Comparison of ENCODE assay signal across 11 cellular contexts in the genomic region with DNA sequence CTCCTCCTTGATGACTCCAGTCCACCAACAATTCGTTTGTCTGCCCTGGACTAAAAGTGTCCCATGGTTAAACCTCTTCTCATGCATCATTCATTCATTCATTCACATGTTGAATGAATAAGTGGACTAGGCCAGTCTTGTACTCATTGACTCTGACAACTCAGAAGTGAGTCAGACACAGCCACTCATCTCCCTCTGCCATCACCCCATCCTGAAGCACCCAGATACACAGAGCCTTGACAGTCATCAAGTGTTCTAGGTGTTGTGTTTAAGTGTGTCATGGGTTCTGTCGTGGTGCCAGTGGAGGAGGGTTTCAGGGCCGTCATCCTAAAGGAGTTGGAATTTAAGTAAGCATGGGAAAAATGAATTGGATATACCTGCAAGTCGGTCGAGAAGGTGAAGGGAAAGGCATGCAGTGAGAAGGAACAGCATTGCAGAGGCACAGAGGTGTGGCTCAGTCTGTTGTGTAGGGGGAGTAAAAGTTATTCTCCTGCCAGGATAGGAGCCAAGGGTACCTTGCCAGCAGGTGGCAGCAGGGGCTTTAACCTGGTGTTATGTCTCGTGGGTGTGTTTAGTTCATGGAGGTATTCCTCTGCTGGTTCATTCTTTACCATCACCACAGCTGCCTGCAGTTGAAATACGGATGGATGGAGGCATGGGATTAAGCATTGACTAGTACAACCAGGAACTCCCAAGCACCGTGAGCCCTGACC. TPM values are rescaled to one million over a fixed set of nuclear protein-coding genes. Genes with fewer than 3 reads are reported as not detected.
DNase-seq lines count a peak whose midpoint lies in the region; TF ChIP-seq lines count a peak whose summit lies in the region.
"Had no signal": no experiment of that assay in that cellular context is flagged by ENCODE, and none has a peak within 500 bp of the region (broad histone marks: within the 10 kb centered on the region; RNA-seq: fewer than 3 reads in every experiment).

No MANE protein-coding gene starts in this region.

- no peaks in the 10 kb centered on the region for H3K36me3 ChIP-seq in GM06990 (ENCODE audit: control insufficient read depth, insufficient read depth, low read length)
- H3K36me3 ChIP-seq in tibial artery: no peaks in the 10 kb centered on the region
- H3K36me3 ChIP-seq: adrenal gland had no signal

- H3T11ph ChIP-seq in H9 (ENCODE audit: low read length): no peak overlapping the region

- H3K9ac ChIP-seq in H9 (ENCODE audit: extremely low read depth, insufficient read length, low read length): no peak overlapping the region

- H3K4me1 ChIP-seq in H9 (ENCODE audit: insufficient read depth, low read length) (no peaks in the 10 kb centered on the region), tibial artery (no peaks in the 10 kb centered on the region)
- H3K4me1 ChIP-seq: adrenal gland had no signal

- peaks cover 31% of the 10 kb centered on the region for H3K9me3 ChIP-seq in H9 (ENCODE audit: control insufficient read depth, low read depth, low read length)
- no peaks in the 10 kb centered on the region for H3K9me3 ChIP-seq in tibial artery
- H3K9me3 ChIP-seq: adrenal gland had no signal

- no peak overlapping the region for H2AFZ ChIP-seq in H9 (ENCODE audit: low read length)

- intact Hi-C loops in activated CD4-positive, alpha-beta T cell treated with anti-CD3 and anti-CD28 coated beads, Interleukin-2, amount 10 ng/mL, durations not matched to agents 24 days and 14 days (cut with micrococcal nuclease): no loop called here
- intact Hi-C loops in tibial artery (cut with DNase I; ENCODE audit: low total_unique reads): no loop called here

- no peaks in the 10 kb centered on the region for H4K20me1 ChIP-seq in H9 (ENCODE audit: control insufficient read depth, insufficient read depth, insufficient read length)

- H2AK5ac ChIP-seq in H9 (ENCODE audit: insufficient read length, low read length): no peak overlapping the region

- WGBS in H9 (ENCODE audit: extremely low coverage, insufficient read length, low lambda C conversion rate): no CpG with 5 or more reads among the region's 8 CpGs

- no peaks in the 10 kb centered on the region for H3K23me2 ChIP-seq in H9 (ENCODE audit: insufficient read length, low read depth, low read length, poor library complexity, severe bottlenecking)

- H3K27ac Mint-ChIP-seq in H9 (no peak overlapping the region), glutamatergic neuron (ENCODE audit: unreplicated experiment) (peak overlapping the region; percentile 29)
- no peak overlapping the region for H3K27ac Mint-ChIP-seq in activated CD4-positive, alpha-beta T cell treated with anti-CD3 and anti-CD28 coated beads, Interleukin-2, amount 10 ng/mL, durations not matched to agents 24 days and 14 days

- DNase-seq in GM06990 (ENCODE audit: extremely low read depth, insufficient read length) (no peak), H9 (no peak), glutamatergic neuron (no peak), NCI-H1436 (lab: John Stamatoyannopoulos, UW) (no peak), AG20443 (ENCODE audit: low spot score) (no peak), tibial artery (no peak)
- DNase-seq in activated CD4-positive, alpha-beta T cell treated with anti-CD3 and anti-CD28 coated beads, Interleukin-2, amount 10 ng/mL, durations not matched to agents 24 days and 14 days: peak; percentile 58
- DNase-seq: adrenal gland, naive B cell, NCI-H1417 treated with DMSO at 0.1 percent for 48 hours had no signal

- no peak overlapping the region for H4K91ac ChIP-seq in H9 (ENCODE audit: insufficient read length, low read depth, low read length)

- no peak overlapping the region; a peak in 1 of 5 replicates for H3K4me3 Mint-ChIP-seq in H9
- no peak overlapping the region for H3K4me3 Mint-ChIP-seq in activated CD4-positive, alpha-beta T cell treated with anti-CD3 and anti-CD28 coated beads, Interleukin-2, amount 10 ng/mL, durations not matched to agents 24 days and 14 days
- no peak overlapping the region for H3K4me3 Mint-ChIP-seq in glutamatergic neuron (ENCODE audit: unreplicated experiment)
- H3K4me3 Mint-ChIP-seq: naive B cell had no signal

- H3K36me3 Mint-ChIP-seq in H9 (ENCODE audit: insufficient read depth in 1 of 3, low read depth in 3 of 3): peaks cover 0 to 8% (median 0%) of the 10 kb centered on the region in 3 experiments; a peak in 3 of 7 replicates
- no peaks in the 10 kb centered on the region for H3K36me3 Mint-ChIP-seq in activated CD4-positive, alpha-beta T cell treated with anti-CD3 and anti-CD28 coated beads, Interleukin-2, amount 10 ng/mL, durations not matched to agents 24 days and 14 days (ENCODE audit: low read depth)
- H3K36me3 Mint-ChIP-seq in glutamatergic neuron (ENCODE audit: unreplicated experiment): no peaks in the 10 kb centered on the region
- H3K36me3 Mint-ChIP-seq: naive B cell had no signal

- H3K4ac ChIP-seq in H9 (ENCODE audit: low read depth, low read length): no peak overlapping the region

- H2BK15ac ChIP-seq in H9 (ENCODE audit: low read depth, low read length): no peak overlapping the region

- H3K79me1 ChIP-seq in H9 (ENCODE audit: insufficient read depth, low read depth, low read length, poor library complexity, severe bottlenecking): no peaks in the 10 kb centered on the region

- no peak overlapping the region for H2BK5ac ChIP-seq in H9 (ENCODE audit: insufficient read length, low read length)

- H3K14ac ChIP-seq in H9 (ENCODE audit: insufficient read depth, low read length): no peak overlapping the region

- H3K18ac ChIP-seq in H9 (ENCODE audit: insufficient read length, low read depth, low read length): no peak overlapping the region

- H3K27me3 ChIP-seq in GM06990 (replicated peaks; ENCODE audit: control insufficient read depth, insufficient read depth, low read length) (no peaks in the 10 kb centered on the region), H9 (ENCODE audit: insufficient read depth, low read length) (no peaks in the 10 kb centered on the region), tibial artery (no peaks in the 10 kb centered on the region)
- H3K27me3 ChIP-seq: adrenal gland had no signal

- no peak overlapping the region for H2BK12ac ChIP-seq in H9 (ENCODE audit: insufficient read length, low read depth, low read length)

- H3K79me2 ChIP-seq in H9 (ENCODE audit: insufficient read depth, low read length): no peaks in the 10 kb centered on the region

- H3K9me3 Mint-ChIP-seq in H9 (peaks cover 54 to 59% of the 10 kb centered on the region in 2 experiments), glutamatergic neuron (ENCODE audit: unreplicated experiment) (peaks cover 11% of the 10 kb centered on the region)
- H3K9me3 Mint-ChIP-seq in activated CD4-positive, alpha-beta T cell treated with anti-CD3 and anti-CD28 coated beads, Interleukin-2, amount 10 ng/mL, durations not matched to agents 24 days and 14 days: no peaks in the 10 kb centered on the region

- no peak overlapping the region for H3K4me3 ChIP-seq in GM06990 (replicated peaks; ENCODE audit: low read depth, low read length)
- no peak overlapping the region for H3K4me3 ChIP-seq in tibial artery
- H3K4me3 ChIP-seq: adrenal gland, skin epidermis had no signal

- H2BK120ac ChIP-seq in H9 (ENCODE audit: low read depth, low read length, poor library complexity, severe bottlenecking): no peak overlapping the region

- no peak overlapping the region for H3K56ac ChIP-seq in H9 (ENCODE audit: insufficient read length, low read depth, low read length)

- H3K27me3 Mint-ChIP-seq in H9 (ENCODE audit: low read depth) (peaks cover 5% of the 10 kb centered on the region), glutamatergic neuron (ENCODE audit: unreplicated experiment) (no peaks in the 10 kb centered on the region)
- no peaks in the 10 kb centered on the region for H3K27me3 Mint-ChIP-seq in activated CD4-positive, alpha-beta T cell treated with anti-CD3 and anti-CD28 coated beads, Interleukin-2, amount 10 ng/mL, durations not matched to agents 24 days and 14 days

- H3K4me2 ChIP-seq in H9 (ENCODE audit: insufficient read depth, insufficient read length, low read length): no peak overlapping the region

- peaks cover 0 to 6% of the 10 kb centered on the region in 2 experiments; a peak in 1 of 4 replicates for H3K4me1 Mint-ChIP-seq in H9
- H3K4me1 Mint-ChIP-seq in activated CD4-positive, alpha-beta T cell treated with anti-CD3 and anti-CD28 coated beads, Interleukin-2, amount 10 ng/mL, durations not matched to agents 24 days and 14 days: no peaks in the 10 kb centered on the region
- peaks cover 4% of the 10 kb centered on the region for H3K4me1 Mint-ChIP-seq in glutamatergic neuron (ENCODE audit: low read depth, unreplicated experiment)
- H3K4me1 Mint-ChIP-seq: naive B cell had no signal

- no peak overlapping the region for H2BK20ac ChIP-seq in H9 (ENCODE audit: low read depth, low read length, poor library complexity, severe bottlenecking)

- H3K23ac ChIP-seq in H9 (ENCODE audit: insufficient read length, low read depth, low read length): no peak overlapping the region

- no peak overlapping the region for H4K5ac ChIP-seq in H9 (ENCODE audit: insufficient read length, low read depth, low read length)

- TF ChIP-seq CTCF in GM06990 (IDR thresholded peaks at IDR 0.05; ENCODE audit: insufficient read depth, low read length, poor library complexity, severe bottlenecking) (peak; percentile 34), H9 (conservative IDR thresholded peaks at IDR 0.05) (peak; percentile 48), glutamatergic neuron (IDR thresholded peaks at IDR 0.05; ENCODE audit: partially characterized antibody, unreplicated experiment) (no peak), tibial artery (IDR thresholded peaks at IDR 0.05) (no peak)

- H4K8ac ChIP-seq in H9 (replicated peaks; ENCODE audit: insufficient read length, low read depth, low read length): no peak overlapping the region

- no peak overlapping the region for H3K27ac ChIP-seq in H9 (ENCODE audit: insufficient read length, low read depth, low read length)
- H3K27ac ChIP-seq in tibial artery: no peak overlapping the region
- H3K27ac ChIP-seq: adrenal gland, skin epidermis had no signal

RNA-seq across cellular contexts. Expression of a gene that starts 18.3 kb away (rescaled TPM):
- 146 and 148 TPM in 2 replicates for total RNA-seq in H9 (2021)
- total RNA-seq in activated CD4-positive, alpha-beta T cell treated with anti-CD3 and anti-CD28 coated beads, Interleukin-2, amount 10 ng/mL, durations not matched to agents 24 days and 14 days: 25.2 and 26.4 TPM in 2 replicates
- 308 TPM for total RNA-seq in glutamatergic neuron (ENCODE audit: unreplicated experiment)

RNA-seq across cellular contexts. Expression of a gene that starts 27.8 kb away (rescaled TPM):
- total RNA-seq in H9 (2021): not detected in 2 replicates
- not detected in 2 replicates for total RNA-seq in activated CD4-positive, alpha-beta T cell treated with anti-CD3 and anti-CD28 coated beads, Interleukin-2, amount 10 ng/mL, durations not matched to agents 24 days and 14 days
- total RNA-seq in glutamatergic neuron (ENCODE audit: unreplicated experiment): not detected
- total RNA-seq: adrenal gland had no signal

Comparison
In these comparisons a context has a peak if more than half of its experiments do, and no peak if none do; other contexts are left out.
1. CTCF ChIP-seq: peak in GM06990 (single experiment) and H9 (single experiment); none in glutamatergic neuron (single experiment) and tibial artery (0 of 2).